ENCODE assay signal across 8 cellular contexts in the genomic region with DNA sequence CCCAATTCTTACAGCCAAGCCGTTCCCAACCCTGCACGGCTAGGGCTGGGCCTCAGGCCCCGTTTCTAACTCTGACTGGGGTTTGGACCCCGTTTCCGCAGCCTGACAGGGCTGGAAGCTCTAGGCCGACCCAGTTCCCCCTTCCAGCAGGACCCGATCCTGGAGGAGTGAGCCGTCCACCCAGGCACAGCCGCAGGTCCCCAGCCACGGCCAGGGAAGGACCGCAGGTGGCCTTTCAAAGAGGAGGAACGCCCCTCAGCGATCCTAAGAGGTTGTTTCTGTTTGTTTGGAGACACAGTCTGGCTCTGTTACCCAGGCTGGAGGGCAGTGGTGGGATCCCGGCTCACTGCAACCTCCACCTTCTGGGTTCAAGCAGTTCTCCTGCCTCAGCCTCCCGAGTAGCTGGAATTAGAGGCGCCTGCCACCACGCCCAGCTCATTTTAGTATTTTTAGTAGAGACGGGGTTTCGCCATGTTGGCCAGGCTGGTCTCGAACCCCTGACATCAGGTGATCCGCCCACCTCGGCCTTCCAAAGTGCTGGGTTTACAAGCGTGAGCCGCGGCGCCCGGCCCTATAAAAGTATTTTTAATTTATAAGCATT. TPM values are rescaled to one million over a fixed set of nuclear protein-coding genes. Genes with fewer than 3 reads are reported as not detected.
DNase-seq lines count a peak whose midpoint lies in the region; ATAC-seq and TF ChIP-seq lines count a peak whose summit lies in the region.

No MANE protein-coding gene starts in this region.

- H3K4me1 ChIP-seq in CD8-positive, alpha-beta T cell (ENCODE audit: insufficient read depth, low read length), result peaks cover 25% of the 10 kb centered on the region
- peaks cover 18% of the 10 kb centered on the region for H3K4me1 ChIP-seq in effector memory CD4-positive, alpha-beta T cell (ENCODE audit: control insufficient read depth, insufficient read depth, low read length, poor library complexity, severe bottlenecking)
- H3K4me1 ChIP-seq in parathyroid adenoma, result no peaks in the 10 kb centered on the region

- no peaks in the 10 kb centered on the region for H3K27me3 Mint-ChIP-seq in CD8-positive, alpha-beta T cell (ENCODE audit: low read depth)

- no peak overlapping the region for H3K9ac ChIP-seq in parathyroid adenoma

- intact Hi-C loops in CD8-positive, alpha-beta T cell (cut with DNase I, micrococcal nuclease), result loop anchor here (1.0 to 10.0 kb wide), 15 partner anchors 47 to 1477 kb away; a partner anchor contains a TSS

- in situ Hi-C loops in KBM-7 (cut with MboI; ENCODE audit: low pct_unique_long_range_greater_than_20kb, low sequenced_read_pairs), result no loop called here

- POLR2A ChIA-PET in CD8-positive, alpha-beta T cell (lab: Charles Lee), result interaction anchor here (0.7 to 2.0 kb wide), 5 partner anchors 48 to 98 kb away, joined by 3 to 7 read pairs (median 4); no protein-coding TSS in a partner anchor

- peak overlapping the region; percentile 34 for H3K27ac ChIP-seq in CD8-positive, alpha-beta T cell (ENCODE audit: low read depth, low read length)
- H3K27ac ChIP-seq in effector memory CD4-positive, alpha-beta T cell (ENCODE audit: insufficient read depth, low read length, poor library complexity, severe bottlenecking), result peak overlapping the region; percentile 57
- peak overlapping the region; percentile 34 for H3K27ac ChIP-seq in parathyroid adenoma

- CTCF ChIA-PET in CD8-positive, alpha-beta T cell (lab: Charles Lee), result interaction anchor here (0.6 to 7.7 kb wide), 7 partner anchors 29 to 557 kb away, joined by 3 to 139 read pairs (median 4); no protein-coding TSS in a partner anchor

- H3K4me3 ChIP-seq in CD8-positive, alpha-beta T cell (ENCODE audit: low read depth, low read length), result no peak overlapping the region
- H3K4me3 ChIP-seq in effector memory CD4-positive, alpha-beta T cell (ENCODE audit: insufficient read depth, low read depth, low read length, poor library complexity, severe bottlenecking), result no peak overlapping the region
- H3K4me3 ChIP-seq in parathyroid adenoma (ENCODE audit: low read depth, low read length), result no peak overlapping the region

- ATAC-seq in CD8-positive, alpha-beta T cell, result no peak

- DNase-seq in CD8-positive, alpha-beta T cell, result no peak
- DNase-seq in NCI-H1092 (lab: John Stamatoyannopoulos, UW) (peak; percentile 28), KBM-7 (no peak), NCI-H2171 (lab: John Stamatoyannopoulos, UW) (no peak), cortex of kidney (lab: John Stamatoyannopoulos, UW) (no peak)
- DNase-seq in effector memory CD4-positive, alpha-beta T cell, result no peak
- DNase-seq in effector CD8-positive, alpha-beta T cell (lab: John Stamatoyannopoulos, UW), result no peak

- peaks cover 37% of the 10 kb centered on the region for H3K36me3 Mint-ChIP-seq in CD8-positive, alpha-beta T cell

- peak overlapping the region; percentile 58 for H2AFZ ChIP-seq in parathyroid adenoma

- H3K9me3 ChIP-seq in CD8-positive, alpha-beta T cell (ENCODE audit: low read length), result no peaks in the 10 kb centered on the region
- no peaks in the 10 kb centered on the region for H3K9me3 ChIP-seq in effector memory CD4-positive, alpha-beta T cell (ENCODE audit: control insufficient read depth, low read length)
- no peaks in the 10 kb centered on the region for H3K9me3 ChIP-seq in parathyroid adenoma (ENCODE audit: control insufficient read depth, low read length)

- no peaks in the 10 kb centered on the region for H3K9me3 Mint-ChIP-seq in CD8-positive, alpha-beta T cell

- peak overlapping the region; percentile 49 for H3K4me3 Mint-ChIP-seq in CD8-positive, alpha-beta T cell

- H3K79me2 ChIP-seq in parathyroid adenoma, result peaks cover 24% of the 10 kb centered on the region

- no peaks in the 10 kb centered on the region for H3K27me3 ChIP-seq in CD8-positive, alpha-beta T cell (ENCODE audit: insufficient read depth, low read length)
- H3K27me3 ChIP-seq in effector memory CD4-positive, alpha-beta T cell (replicated peaks; ENCODE audit: control insufficient read depth, insufficient read depth, low read length, poor library complexity, severe bottlenecking), result no peaks in the 10 kb centered on the region
- no peaks in the 10 kb centered on the region for H3K27me3 ChIP-seq in parathyroid adenoma (ENCODE audit: control insufficient read depth, insufficient read depth, low read length)

- H3K27ac Mint-ChIP-seq in CD8-positive, alpha-beta T cell, result peak overlapping the region; percentile 66

- peak overlapping the region; percentile 37 for H3K4me2 ChIP-seq in parathyroid adenoma (ENCODE audit: low read length)

- no peak for TF ChIP-seq CTCF in CD8-positive, alpha-beta T cell (IDR thresholded peaks at IDR 0.05)
- TF ChIP-seq CTCF in parathyroid adenoma (IDR thresholded peaks at IDR 0.05), result no peak

- H3K4me1 Mint-ChIP-seq in CD8-positive, alpha-beta T cell (ENCODE audit: low read depth), result peaks cover 32% of the 10 kb centered on the region

- H3K36me3 ChIP-seq in CD8-positive, alpha-beta T cell (ENCODE audit: insufficient read depth, low read length), result peaks cover 16% of the 10 kb centered on the region
- H3K36me3 ChIP-seq in effector memory CD4-positive, alpha-beta T cell (ENCODE audit: control insufficient read depth, insufficient read depth, low read length), result peaks cover 10% of the 10 kb centered on the region
- no peaks in the 10 kb centered on the region for H3K36me3 ChIP-seq in parathyroid adenoma (ENCODE audit: control insufficient read depth, insufficient read depth, low read length)

RNA-seq across cellular contexts. Expression of a gene that starts 0.8 kb away (rescaled TPM):
- 10 to 100 TPM; 75.4 to 83.1 TPM for total RNA-seq in CD8-positive, alpha-beta T cell

RNA-seq across cellular contexts. Expression of a gene that starts 43.3 kb away (rescaled TPM):
- total RNA-seq in CD8-positive, alpha-beta T cell, result 10 to 100 TPM; 64.0 to 69.2 TPM
